24 cellular contexts compared by ENCODE assay signal in the genomic region with DNA sequence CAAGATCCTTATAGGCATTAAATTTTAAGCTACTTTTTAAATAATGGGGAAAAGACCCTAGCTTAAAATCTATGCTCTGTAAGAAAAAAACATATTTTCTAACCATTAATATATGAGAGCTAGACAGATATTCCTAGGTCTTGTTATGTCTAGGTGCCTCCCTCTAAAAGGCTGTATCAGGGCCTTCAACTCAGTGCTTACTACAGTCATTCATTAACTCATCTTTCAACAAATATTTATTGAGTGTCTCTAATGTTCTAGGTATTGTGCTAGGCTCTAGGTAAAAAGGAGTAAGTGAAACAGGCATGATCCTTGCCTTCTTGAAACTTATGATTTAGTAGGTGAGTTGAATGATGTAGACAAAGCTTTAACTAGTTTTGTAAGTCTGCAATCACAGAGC.
"Had no signal": no experiment of that assay in that cellular context is flagged by ENCODE, and none has a peak within 500 bp of the region (broad histone marks: within the 10 kb centered on the region; RNA-seq: fewer than 3 reads in every experiment).

No MANE protein-coding gene starts in this region.

- H3K36me3 Mint-ChIP-seq: immature natural killer cell, memory B cell had no signal

- H3K4me1 Mint-ChIP-seq: immature natural killer cell had no signal

- H3K9me3 ChIP-seq: esophagus muscularis mucosa, gastroesophageal sphincter, heart left ventricle, left lung had no signal

- H3K27ac ChIP-seq: coronary artery, dorsolateral prefrontal cortex, esophagus muscularis mucosa, foreskin keratinocyte, gastroesophageal sphincter, heart left ventricle, hepatocyte, left lung had no signal

- H3K36me3 ChIP-seq: esophagus muscularis mucosa, gastroesophageal sphincter, heart left ventricle, left lung had no signal

- H3K4me3 ChIP-seq: coronary artery, dorsolateral prefrontal cortex, esophagus muscularis mucosa, gastroesophageal sphincter, heart left ventricle, hepatocyte, left lung, lung had no signal

- ATAC-seq: gastroesophageal sphincter; heart left ventricle; left colon; left lung; left ventricle myocardium superior; naive thymus-derived CD4-positive, alpha-beta T cell had no signal

- H3K4me3 Mint-ChIP-seq: immature natural killer cell; memory B cell; naive thymus-derived CD4-positive, alpha-beta T cell had no signal

- H3K27me3 ChIP-seq: dorsolateral prefrontal cortex, esophagus muscularis mucosa, gastroesophageal sphincter, heart left ventricle, left lung had no signal

- H3K27ac Mint-ChIP-seq: immature natural killer cell; memory B cell; naive thymus-derived CD4-positive, alpha-beta T cell had no signal

- H3K4me1 ChIP-seq: esophagus muscularis mucosa, foreskin keratinocyte, gastroesophageal sphincter had no signal

- H3K9me3 Mint-ChIP-seq: immature natural killer cell, memory B cell had no signal

- DNase-seq: dermis blood vessel endothelial cell; dorsolateral prefrontal cortex; effector CD4-positive, alpha-beta T cell; effector memory CD4-positive, alpha-beta T cell; foreskin keratinocyte; heart left ventricle; hypothalamus; immature natural killer cell; islet precursor cell; kidney; kidney glomerular epithelial cell; left colon; left lung; left ventricle myocardium superior; mammary epithelial cell; mesendoderm; midbrain; naive thymus-derived CD4-positive, alpha-beta T cell had no signal
